2 cellular contexts compared by ENCODE assay signal in the genomic region with DNA sequence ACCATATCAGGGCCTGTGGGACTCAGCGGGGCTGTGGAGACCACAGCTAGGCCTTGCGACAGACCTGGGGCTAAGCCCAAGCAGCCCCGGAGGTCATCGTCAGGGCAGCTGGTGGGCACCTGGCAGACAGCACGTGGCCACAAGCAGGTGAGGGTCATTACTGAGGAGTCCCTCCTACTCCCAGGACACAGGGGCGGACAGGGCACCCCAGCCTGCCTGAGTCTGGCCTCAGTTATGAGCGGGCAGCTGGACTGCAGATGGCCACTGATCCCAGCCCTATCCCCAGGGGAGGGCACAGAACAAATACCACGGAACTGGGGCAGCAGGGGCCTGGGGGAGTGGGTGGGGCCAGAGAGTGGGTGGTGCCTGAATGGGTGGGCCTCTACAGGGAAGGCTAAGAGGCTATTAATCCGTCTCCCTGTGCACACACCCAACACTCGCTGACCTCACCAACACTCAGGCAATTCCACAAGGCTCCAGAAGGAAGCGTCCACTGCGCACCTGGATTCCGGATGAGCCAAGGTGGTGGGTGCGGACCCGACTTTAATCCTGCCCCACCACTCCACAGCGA.
TF ChIP-seq lines count a peak whose summit lies in the region.

No MANE protein-coding gene starts in this region.

TF ChIP-seq in SK-N-SH, 30 proteins besides CTCF, POLR2A, EP300 and RAD21:
- TF ChIP-seq SIN3A (IDR thresholded peaks at IDR 0.05; ENCODE audit: borderline replicate concordance, low read depth, low read length) (no peak), ZBTB33 (IDR thresholded peaks at IDR 0.05; ENCODE audit: borderline replicate concordance, low read depth) (no peak), MEF2A (IDR thresholded peaks at IDR 0.05; ENCODE audit: borderline replicate concordance, low read depth) (no peak), GATA2 (CRISPR knock-in tag; IDR thresholded peaks at IDR 0.05) (no peak), JUND (IDR thresholded peaks at IDR 0.05) (no peak), POLR2AphosphoS5 (IDR thresholded peaks at IDR 0.05; ENCODE audit: low read depth, low read length) (no peak), NFIC (IDR thresholded peaks at IDR 0.05; ENCODE audit: borderline replicate concordance) (no peak), GABPA (IDR thresholded peaks at IDR 0.05; ENCODE audit: low read depth) (no peak), MXI1 (IDR thresholded peaks at IDR 0.05; ENCODE audit: low read depth, low read length) (no peak), TCF12 (IDR thresholded peaks at IDR 0.05) (no peak), FOSL2 (IDR thresholded peaks at IDR 0.05; ENCODE audit: borderline replicate concordance, low read depth) (no peak)
- TF ChIP-seq, protein P1, sequence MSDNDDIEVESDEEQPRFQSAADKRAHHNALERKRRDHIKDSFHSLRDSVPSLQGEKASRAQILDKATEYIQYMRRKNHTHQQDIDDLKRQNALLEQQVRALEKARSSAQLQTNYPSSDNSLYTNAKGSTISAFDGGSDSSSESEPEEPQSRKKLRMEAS (IDR thresholded peaks at IDR 0.05; ENCODE audit: low read depth): no peak

TF ChIP-seq in SK-N-SH treated with all-trans-retinoic acid at 6 μM for 48 hours, 23 proteins besides CTCF, POLR2A, EP300 and RAD21:
- no peak for TF ChIP-seq OSR1 (CRISPR knock-in tag; IDR thresholded peaks at IDR 0.05)
- TF ChIP-seq CREB5 (CRISPR knock-in tag; IDR thresholded peaks at IDR 0.05; ENCODE audit: low read depth): no peak
- no peak for TF ChIP-seq ZFP30 (CRISPR knock-in tag; IDR thresholded peaks at IDR 0.05)
- no peak for TF ChIP-seq GLIS3 (CRISPR knock-in tag; IDR thresholded peaks at IDR 0.05)
